ENCODE assay signal across 1 cellular context in the genomic region with DNA sequence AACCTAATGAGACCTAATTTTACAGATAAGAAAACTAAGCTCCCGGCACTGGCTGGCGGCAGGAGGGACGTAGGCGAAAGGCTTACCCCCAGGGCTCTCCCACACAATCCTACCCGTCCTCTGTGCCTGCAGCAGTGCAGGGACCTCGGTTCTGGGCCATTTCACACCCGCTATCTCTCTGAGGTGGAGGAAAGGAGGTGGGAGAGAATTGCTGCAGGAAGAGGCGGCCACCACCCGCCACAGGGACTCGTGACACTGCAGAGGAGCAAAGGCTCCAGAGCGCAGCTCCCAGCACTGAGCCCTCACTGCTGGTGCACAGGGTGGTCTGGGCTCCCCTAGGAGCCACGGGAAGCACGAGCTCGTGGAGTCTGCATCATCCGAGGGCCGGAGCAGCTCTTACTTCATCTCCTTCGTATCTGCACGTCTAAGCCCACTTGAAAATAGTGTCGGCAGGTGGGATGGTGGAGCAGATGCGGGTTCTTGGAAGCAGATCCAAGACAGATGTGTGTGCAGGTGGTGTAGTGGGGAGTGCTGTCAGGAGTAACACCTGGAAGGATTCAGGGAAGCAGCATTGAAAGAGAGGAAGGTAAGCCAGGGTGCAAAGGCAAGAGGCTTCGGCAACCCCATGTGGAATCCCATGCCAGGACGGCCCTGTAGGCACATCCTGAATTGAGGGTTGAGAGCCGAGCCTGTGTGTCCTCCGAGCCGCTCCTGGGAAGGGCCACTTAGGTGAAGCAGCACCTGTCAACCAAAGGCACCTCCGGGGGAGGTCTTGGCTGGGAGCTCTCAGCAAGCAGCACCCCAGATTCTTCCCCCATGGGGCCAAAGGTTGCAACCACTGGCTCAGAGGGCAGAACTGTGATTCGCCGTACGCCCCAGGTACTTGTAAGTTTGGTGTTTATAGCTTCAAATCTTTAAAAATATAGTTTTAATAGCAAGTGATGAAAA.
TF ChIP-seq lines count a peak whose summit lies in the region.

No MANE protein-coding gene starts in this region.

TF ChIP-seq in SK-N-SH treated with all-trans-retinoic acid at 6 μM for 48 hours, 23 proteins besides CTCF, POLR2A, EP300 and RAD21 (continued from another document):
- TF ChIP-seq, protein P1, sequence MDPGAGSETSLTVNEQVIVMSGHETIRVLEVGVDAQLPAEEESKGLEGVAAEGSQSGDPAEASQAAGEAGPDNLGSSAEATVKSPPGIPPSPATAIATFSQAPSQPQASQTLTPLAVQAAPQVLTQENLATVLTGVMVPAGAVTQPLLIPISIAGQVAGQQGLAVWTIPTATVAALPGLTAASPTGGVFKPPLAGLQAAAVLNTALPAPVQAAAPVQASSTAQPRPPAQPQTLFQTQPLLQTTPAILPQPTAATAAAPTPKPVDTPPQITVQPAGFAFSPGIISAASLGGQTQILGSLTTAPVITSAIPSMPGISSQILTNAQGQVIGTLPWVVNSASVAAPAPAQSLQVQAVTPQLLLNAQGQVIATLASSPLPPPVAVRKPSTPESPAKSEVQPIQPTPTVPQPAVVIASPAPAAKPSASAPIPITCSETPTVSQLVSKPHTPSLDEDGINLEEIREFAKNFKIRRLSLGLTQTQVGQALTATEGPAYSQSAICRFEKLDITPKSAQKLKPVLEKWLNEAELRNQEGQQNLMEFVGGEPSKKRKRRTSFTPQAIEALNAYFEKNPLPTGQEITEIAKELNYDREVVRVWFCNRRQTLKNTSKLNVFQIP (CRISPR knock-in tag; IDR thresholded peaks at IDR 0.05; ENCODE audit: borderline replicate concordance, low read depth) = no peak
- no peak for TF ChIP-seq ISL1 (CRISPR knock-in tag; IDR thresholded peaks at IDR 0.05)
- TF ChIP-seq PPARA (CRISPR knock-in tag; IDR thresholded peaks at IDR 0.05; ENCODE audit: borderline replicate concordance) = no peak
- no peak for TF ChIP-seq RARB (CRISPR knock-in tag; IDR thresholded peaks at IDR 0.05)
- TF ChIP-seq ZNF70 (CRISPR knock-in tag; IDR thresholded peaks at IDR 0.05) = no peak
- TF ChIP-seq, protein P2, sequence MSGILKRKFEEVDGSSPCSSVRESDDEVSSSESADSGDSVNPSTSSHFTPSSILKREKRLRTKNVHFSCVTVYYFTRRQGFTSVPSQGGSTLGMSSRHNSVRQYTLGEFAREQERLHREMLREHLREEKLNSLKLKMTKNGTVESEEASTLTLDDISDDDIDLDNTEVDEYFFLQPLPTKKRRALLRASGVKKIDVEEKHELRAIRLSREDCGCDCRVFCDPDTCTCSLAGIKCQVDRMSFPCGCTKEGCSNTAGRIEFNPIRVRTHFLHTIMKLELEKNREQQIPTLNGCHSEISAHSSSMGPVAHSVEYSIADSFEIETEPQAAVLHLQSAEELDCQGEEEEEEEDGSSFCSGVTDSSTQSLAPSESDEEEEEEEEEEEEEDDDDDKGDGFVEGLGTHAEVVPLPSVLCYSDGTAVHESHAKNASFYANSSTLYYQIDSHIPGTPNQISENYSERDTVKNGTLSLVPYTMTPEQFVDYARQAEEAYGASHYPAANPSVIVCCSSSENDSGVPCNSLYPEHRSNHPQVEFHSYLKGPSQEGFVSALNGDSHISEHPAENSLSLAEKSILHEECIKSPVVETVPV (CRISPR knock-in tag; IDR thresholded peaks at IDR 0.05) = no peak
- TF ChIP-seq TCF4 (CRISPR knock-in tag; IDR thresholded peaks at IDR 0.05; ENCODE audit: borderline replicate concordance) = no peak
- no peak for TF ChIP-seq ZFP3 (CRISPR knock-in tag; IDR thresholded peaks at IDR 0.05)
- TF ChIP-seq ZC3H10 (CRISPR knock-in tag; IDR thresholded peaks at IDR 0.05) = no peak
